8 cellular contexts compared by ENCODE assay signal in genomic region chr16:4182581-4183257, GRCh38. TPM values are rescaled to one million over a fixed set of nuclear protein-coding genes. Genes with fewer than 3 reads are reported as not detected.
DNase-seq lines count a peak whose midpoint lies in the region; TF ChIP-seq lines count a peak whose summit lies in the region.

No MANE protein-coding gene starts in this region.

- TF ChIP-seq CTCF in GM06990 (IDR thresholded peaks at IDR 0.05; ENCODE audit: insufficient read depth, low read length, poor library complexity, severe bottlenecking), result no peak
- TF ChIP-seq CTCF in dorsolateral prefrontal cortex (IDR thresholded peaks at IDR 0.05 in 54 of 56, conservative IDR thresholded peaks at IDR 0.05 in 2 of 56; ENCODE audit: low read depth in 1 of 56, partially characterized antibody in 56 of 56), result no peak

- H3K27ac ChIP-seq in dorsolateral prefrontal cortex, result peak overlapping the region in 58 of 59 donors; percentile 47 to 98 (median 94)

- DNase-seq in GM06990 (ENCODE audit: extremely low read depth, insufficient read length), result no peak
- peak; percentile 71 to 81 for DNase-seq in HAP-1 (ENCODE audit: low spot score in 2 of 2)
- DNase-seq in NT2/D1 (ENCODE audit: low read depth, low spot score), result no peak
- no peak for DNase-seq in dorsolateral prefrontal cortex
- no peak for DNase-seq in SK-N-DZ (ENCODE audit: low spot score)
- DNase-seq in midbrain (lab: John Stamatoyannopoulos, UW), result no peak
- no peak for DNase-seq in OCI-M1 (lab: John Stamatoyannopoulos, UW)

- H2AFZ ChIP-seq in neuron (ENCODE audit: low read depth, low read length), result peak overlapping the region; percentile 96

- peaks cover 10% of the 10 kb centered on the region for H3K4me1 ChIP-seq in HAP-1
- peaks cover 9% of the 10 kb centered on the region for H3K4me1 ChIP-seq in NT2/D1 (ENCODE audit: insufficient read depth, insufficient read length)
- H3K4me1 ChIP-seq in neuron (ENCODE audit: insufficient read depth, low read length), result no peaks in the 10 kb centered on the region

- H3K9ac ChIP-seq in NT2/D1 (ENCODE audit: insufficient read length, low read depth), result peak overlapping the region; percentile 93

- H3K36me3 ChIP-seq in GM06990 (ENCODE audit: control insufficient read depth, insufficient read depth, low read length) (no peaks in the 10 kb centered on the region), HAP-1 (replicated peaks) (no peaks in the 10 kb centered on the region), NT2/D1 (ENCODE audit: insufficient read depth, insufficient read length, low read length) (no peaks in the 10 kb centered on the region), neuron (ENCODE audit: insufficient read depth, low read length) (no peaks in the 10 kb centered on the region)

- no peaks in the 10 kb centered on the region for H3K27me3 ChIP-seq in GM06990 (replicated peaks; ENCODE audit: control insufficient read depth, insufficient read depth, low read length)
- no peaks in the 10 kb centered on the region for H3K27me3 ChIP-seq in HAP-1 (ENCODE audit: low read depth)
- H3K27me3 ChIP-seq in NT2/D1 (ENCODE audit: insufficient read depth, insufficient read length), result no peaks in the 10 kb centered on the region
- no peaks in the 10 kb centered on the region for H3K27me3 ChIP-seq in dorsolateral prefrontal cortex
- no peaks in the 10 kb centered on the region for H3K27me3 ChIP-seq in neuron (ENCODE audit: insufficient read depth, low read length)

- H3K9me3 ChIP-seq in HAP-1 (no peaks in the 10 kb centered on the region), NT2/D1 (ENCODE audit: insufficient read depth, low read length) (no peaks in the 10 kb centered on the region), neuron (ENCODE audit: low read length) (no peaks in the 10 kb centered on the region)

- intact Hi-C loops in dorsolateral prefrontal cortex (cut with DNase I), result loop anchor here (1.0 to 10.0 kb wide), 7 partner anchors 65 to 222 kb away; partner anchors contain the start of gene ADCY9 (in 2 of the 2)

- H3K4me3 ChIP-seq in GM06990 (replicated peaks; ENCODE audit: low read depth, low read length), result peak overlapping the region; percentile 73
- H3K4me3 ChIP-seq in HAP-1, result peak overlapping the region; percentile 61
- peak overlapping the region; percentile 86 for H3K4me3 ChIP-seq in NT2/D1 (ENCODE audit: insufficient read length, low read depth)
- H3K4me3 ChIP-seq in dorsolateral prefrontal cortex, result peak overlapping the region; percentile 54 to 92 (median 78)
- H3K4me3 ChIP-seq in neuron (ENCODE audit: low read length), result peak overlapping the region; percentile 67

- in situ Hi-C loops in HAP-1 (cut with MboI; ENCODE audit: low sequenced_read_pairs), result no loop called here

RNA-seq across cellular contexts. Expression of gene SRL, which starts 59.2 kb away (rescaled TPM):
- total RNA-seq in dorsolateral prefrontal cortex, result 1 to 10 TPM in 71 of 120 experiments, under 1 TPM in 49; 0.42 to 4.2 (median 1.2) TPM
- 0.08 and 0.31 TPM in 2 replicates for polyA plus RNA-seq in SK-N-DZ (2014; cell fraction: cytosol; rRNA removed)
- polyA plus RNA-seq in SK-N-DZ (2014; cell fraction: nucleus; rRNA removed), result 0.05 TPM in 1 of 2 replicates, not detected in the other

Comparison
In these comparisons a context has a peak if more than half of its experiments do, and no peak if none do; other contexts are left out.
1. DNase-seq: peak in HAP-1 (2 of 2); none in GM06990 (single experiment), NT2/D1 (single experiment), dorsolateral prefrontal cortex (0 of 10), SK-N-DZ (single experiment), midbrain (single experiment) and OCI-M1 (single experiment).
2. Peak in every context shown above with its lines, with median percentiles within 50 percentile points of each other: H3K4me3 ChIP-seq.